ENCODE assay signal across 8 cellular contexts in the genomic region with DNA sequence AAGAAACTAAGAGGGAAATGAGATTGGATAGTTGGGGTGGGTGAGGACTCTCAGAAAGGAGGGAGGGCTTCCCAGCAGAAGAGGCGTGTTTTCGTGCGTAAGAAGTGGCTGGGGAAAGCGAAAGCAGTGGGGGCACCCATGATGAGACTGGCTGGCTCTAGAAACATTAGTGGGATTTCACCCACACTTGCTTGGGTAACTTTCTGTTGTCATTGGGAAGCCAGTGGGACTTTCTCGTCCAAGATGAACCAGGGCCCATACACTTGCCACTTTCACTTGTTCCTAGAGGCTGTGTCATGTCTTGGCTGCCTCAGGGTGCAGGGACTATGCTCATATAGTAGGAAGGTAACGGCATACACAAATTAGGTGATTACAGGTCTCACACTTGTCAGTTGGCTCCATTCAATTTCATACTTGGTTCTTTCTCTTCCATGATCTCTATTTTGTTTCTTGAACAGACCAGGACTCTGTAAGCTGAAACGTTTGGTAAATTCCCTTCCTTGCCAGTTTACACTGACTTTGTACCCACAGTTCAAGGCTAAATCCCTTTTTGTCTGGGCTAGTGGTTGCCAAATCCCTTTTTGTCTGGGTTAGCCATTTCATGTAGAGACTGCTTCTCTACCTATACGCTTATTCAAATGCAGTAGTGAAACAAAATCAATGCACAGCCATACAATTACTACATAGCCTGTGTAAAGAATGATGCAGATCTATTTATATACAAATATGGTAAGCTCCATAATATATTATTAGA. TPM values are rescaled to one million over a fixed set of nuclear protein-coding genes. Genes with fewer than 3 reads are reported as not detected.
DNase-seq lines count a peak whose midpoint lies in the region; ATAC-seq and TF ChIP-seq lines count a peak whose summit lies in the region.

No MANE protein-coding gene starts in this region.

- H3K4me1 ChIP-seq in OCI-LY1 (ENCODE audit: insufficient read depth, low read length, severe bottlenecking): peaks cover 49% of the 10 kb centered on the region
- peaks cover 7% of the 10 kb centered on the region; the same call in 1 of the 2 replicates for H3K4me1 ChIP-seq in HAP-1
- H3K4me1 ChIP-seq in ovary (ENCODE audit: insufficient read depth): no peaks in the 10 kb centered on the region

- no peaks in the 10 kb centered on the region for H4K20me1 ChIP-seq in OCI-LY1 (ENCODE audit: insufficient read depth, low read length)

- intact Hi-C loops in ovary (cut with DNase I): no loop called here

- no peak for TF ChIP-seq POLR2A in ovary (IDR thresholded peaks at IDR 0.05)

- peak; percentile 18 for DNase-seq in activated naive CD4-positive, alpha-beta T cell treated with anti-CD3 and anti-CD28 coated beads, Interleukin-2, amount 50 U/mL, for 16 hours
- peak; percentile 13 to 56 for DNase-seq in stimulated activated CD8-positive, alpha-beta memory T cell treated with anti-CD3 and anti-CD28 coated beads, Interleukin-15, amount 100 ng/mL, for 48 hours (ENCODE audit: low read depth in 2 of 2)
- DNase-seq in HAP-1 (ENCODE audit: low spot score in 2 of 2): no peak
- no peak for DNase-seq in anterior cingulate cortex (lab: John Stamatoyannopoulos, UW)
- no peak for DNase-seq in ovary

- no peak for TF ChIP-seq EP300 in ovary (IDR thresholded peaks at IDR 0.05)

- WGBS in ovary, 3 donors: 76 to 83% (median 80%) methylated on average over 8 of the region's 8 CpGs

- no peak for TF ChIP-seq CTCF in OCI-LY1 (IDR thresholded peaks at IDR 0.05; ENCODE audit: low read length)
- no peak for TF ChIP-seq CTCF in ovary (IDR thresholded peaks at IDR 0.05)

- no peaks in the 10 kb centered on the region for H3K9me2 ChIP-seq in OCI-LY1 (ENCODE audit: low read depth, low read length)

- no peaks in the 10 kb centered on the region for H3K9me3 ChIP-seq in OCI-LY1 (ENCODE audit: low read length)
- no peaks in the 10 kb centered on the region for H3K9me3 ChIP-seq in HAP-1
- H3K9me3 ChIP-seq in ovary: no peaks in the 10 kb centered on the region

- peak overlapping the region; percentile 43 for H3K4me3 ChIP-seq in OCI-LY1 (ENCODE audit: low read depth, low read length, poor library complexity, severe bottlenecking)
- no peak overlapping the region for H3K4me3 ChIP-seq in HAP-1
- H3K4me3 ChIP-seq in ovary: no peak overlapping the region

- H3K27me3 ChIP-seq in OCI-LY1 (ENCODE audit: insufficient read depth, low read length): no peaks in the 10 kb centered on the region
- H3K27me3 ChIP-seq in HAP-1 (ENCODE audit: low read depth): no peaks in the 10 kb centered on the region
- no peaks in the 10 kb centered on the region for H3K27me3 ChIP-seq in ovary

- H2AFZ ChIP-seq in OCI-LY1 (ENCODE audit: low read length): peak overlapping the region; percentile 89

- H3K36me3 ChIP-seq in OCI-LY1 (ENCODE audit: insufficient read depth, low read length): no peaks in the 10 kb centered on the region
- no peaks in the 10 kb centered on the region for H3K36me3 ChIP-seq in HAP-1 (replicated peaks)
- no peaks in the 10 kb centered on the region for H3K36me3 ChIP-seq in ovary

- H3K4me2 ChIP-seq in OCI-LY1 (ENCODE audit: low read length): peak overlapping the region; percentile 71

- peak; percentile 49 for ATAC-seq in GM19324 (IDR thresholded peaks at IDR 0.05; ENCODE audit: low FRiP score, unreplicated experiment)
- no peak for ATAC-seq in GM21526 (IDR thresholded peaks at IDR 0.05; ENCODE audit: low FRiP score, unreplicated experiment)

- in situ Hi-C loops in HAP-1 (cut with MboI; ENCODE audit: low sequenced_read_pairs): no loop called here

- H3K27ac ChIP-seq in OCI-LY1 (ENCODE audit: low read depth, low read length, poor library complexity, severe bottlenecking) (peak overlapping the region; percentile 79), ovary (no peak overlapping the region)

- H3K9ac ChIP-seq in OCI-LY1 (ENCODE audit: low read length): peak overlapping the region; percentile 40; the same call in 1 of the 2 replicates

- no peaks in the 10 kb centered on the region for H3K79me2 ChIP-seq in OCI-LY1 (ENCODE audit: insufficient read depth, low read length)

- H3F3A ChIP-seq in OCI-LY1 (ENCODE audit: insufficient read depth, low read length): 0 out of 2 replicates have a peak, but pooled peaks cover 5% of the 10 kb centered on the region

RNA-seq across cellular contexts. Expression of gene CXCR5, which starts 42.0 kb away (rescaled TPM):
- total RNA-seq in ovary: under 1 TPM in 1 of 7 donors, not detected in 6; 0.05 TPM
- polyA plus RNA-seq in ovary: under 1 TPM in 1 of 2 donors, not detected in 1; 0.17 TPM

RNA-seq across cellular contexts. Expression of gene DDX6, which starts 50.7 kb away (rescaled TPM):
- 100 to 1,000 TPM in 5 of 7 donors, 10 to 100 TPM in 2; 81.6 to 212 (median 158) TPM for total RNA-seq in ovary
- 10 to 100 TPM; 33.9 to 80.6 TPM for polyA plus RNA-seq in ovary

Comparison
In these comparisons a context has a peak if more than half of its experiments do, and no peak if none do; other contexts are left out.
1. DNase-seq: peak in activated naive CD4-positive, alpha-beta T cell treated with anti-CD3 and anti-CD28 coated beads, Interleukin-2, amount 50 U/mL, for 16 hours (single experiment) and stimulated activated CD8-positive, alpha-beta memory T cell treated with anti-CD3 and anti-CD28 coated beads, Interleukin-15, amount 100 ng/mL, for 48 hours (2 of 2); none in HAP-1 (0 of 2), anterior cingulate cortex (0 of 58) and ovary (0 of 5).